1 cellular context compared by ENCODE assay signal in the genomic region with DNA sequence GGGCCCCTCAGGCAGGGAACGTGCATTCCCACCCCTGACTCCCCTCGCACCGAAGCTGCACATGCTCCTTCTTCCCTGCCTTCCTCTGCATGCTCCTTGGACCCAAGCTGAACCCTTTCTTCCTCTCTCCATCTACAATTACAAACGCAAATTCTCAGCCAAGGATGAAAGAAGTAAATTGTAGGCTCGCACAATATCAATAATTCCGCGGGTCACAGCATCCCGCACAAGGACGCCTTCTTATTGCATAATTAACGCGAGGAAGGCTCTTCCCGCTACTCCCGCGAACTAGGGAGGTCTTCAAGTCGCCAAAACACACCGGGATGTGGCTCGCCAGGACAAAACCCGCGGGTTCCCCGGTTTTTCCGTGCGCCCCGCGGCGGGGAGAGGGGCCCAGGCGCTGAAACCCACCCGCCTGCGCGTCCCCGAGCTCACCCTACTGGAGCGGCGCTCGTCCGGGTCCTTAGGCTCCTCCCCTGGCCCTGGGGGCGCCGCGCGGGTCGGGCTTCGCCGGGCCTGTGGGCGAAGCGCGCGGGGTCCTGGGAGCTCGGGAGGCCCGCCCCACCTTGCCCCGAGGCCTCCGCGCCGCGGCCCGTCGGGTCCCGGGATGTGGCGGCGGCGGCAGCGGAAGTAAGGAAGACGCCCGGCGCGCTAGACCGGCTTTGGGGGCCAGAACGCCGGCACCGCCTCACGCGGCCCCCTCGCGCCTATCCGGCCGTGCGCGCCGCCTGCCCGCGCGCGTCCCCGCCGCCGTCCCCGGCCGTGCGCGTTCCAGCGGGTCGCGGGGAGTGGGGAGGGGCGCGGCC.
TF ChIP-seq lines count a peak whose summit lies in the region.

A gene with protein sequence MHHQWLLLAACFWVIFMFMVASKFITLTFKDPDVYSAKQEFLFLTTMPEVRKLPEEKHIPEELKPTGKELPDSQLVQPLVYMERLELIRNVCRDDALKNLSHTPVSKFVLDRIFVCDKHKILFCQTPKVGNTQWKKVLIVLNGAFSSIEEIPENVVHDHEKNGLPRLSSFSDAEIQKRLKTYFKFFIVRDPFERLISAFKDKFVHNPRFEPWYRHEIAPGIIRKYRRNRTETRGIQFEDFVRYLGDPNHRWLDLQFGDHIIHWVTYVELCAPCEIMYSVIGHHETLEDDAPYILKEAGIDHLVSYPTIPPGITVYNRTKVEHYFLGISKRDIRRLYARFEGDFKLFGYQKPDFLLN (minus strand): TSS at position 730 of the 806 bp plus-strand sequence. CDS start 10,993 bp downstream, outside the sequence.

TF ChIP-seq in HepG2, 621 proteins besides CTCF, POLR2A, EP300 and RAD21 (continued from another document and continues in another):
- 0 out of 2 replicates have a peak, but pooled peaks have one; percentile 55 for TF ChIP-seq ZNF44 (CRISPR knock-in tag; IDR thresholded peaks at IDR 0.05)
- peak; percentile 46; the same call in 1 of the 2 replicates for TF ChIP-seq SALL1 (CRISPR knock-in tag; IDR thresholded peaks at IDR 0.05)
- peak; percentile 51; the same call in 1 of the 2 replicates for TF ChIP-seq THAP11 (CRISPR knock-in tag; IDR thresholded peaks at IDR 0.05)
- TF ChIP-seq ZBTB20 (CRISPR knock-in tag; IDR thresholded peaks at IDR 0.05; ENCODE audit: borderline replicate concordance, low read depth) = peak; percentile 67; the same call in 1 of the 2 replicates
- TF ChIP-seq, protein P1, sequence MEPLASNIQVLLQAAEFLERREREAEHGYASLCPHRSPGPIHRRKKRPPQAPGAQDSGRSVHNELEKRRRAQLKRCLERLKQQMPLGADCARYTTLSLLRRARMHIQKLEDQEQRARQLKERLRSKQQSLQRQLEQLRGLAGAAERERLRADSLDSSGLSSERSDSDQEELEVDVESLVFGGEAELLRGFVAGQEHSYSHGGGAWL (CRISPR knock-in tag; IDR thresholded peaks at IDR 0.05) = peak; percentile 64; the same call in 1 of the 2 replicates
- TF ChIP-seq NR2F6 (IDR thresholded peaks at IDR 0.05) = no peak
- 0 out of 2 replicates have a peak, but pooled peaks have one; percentile 30 for TF ChIP-seq NR2F6 (CRISPR knock-in tag; IDR thresholded peaks at IDR 0.05)
- peak; percentile 50; the same call in 1 of the 2 replicates for TF ChIP-seq POLR2AphosphoS5 (IDR thresholded peaks at IDR 0.05; ENCODE audit: low read depth, low read length)
- no peak for TF ChIP-seq ZNF7 (CRISPR knock-in tag; IDR thresholded peaks at IDR 0.05)
- TF ChIP-seq ZFY (CRISPR knock-in tag; IDR thresholded peaks at IDR 0.05) = peak; percentile 93
- no peak for TF ChIP-seq ISX (CRISPR knock-in tag; conservative IDR thresholded peaks at IDR 0.05)
- TF ChIP-seq FIP1L1 (IDR thresholded peaks at IDR 0.05; ENCODE audit: borderline replicate concordance, insufficient read depth, low read depth, low read length) = no peak
- peak; percentile 88; the same call in 1 of the 2 replicates for TF ChIP-seq ZNF512B (CRISPR knock-in tag; IDR thresholded peaks at IDR 0.05; ENCODE audit: borderline replicate concordance)
- TF ChIP-seq MAFK (conservative IDR thresholded peaks at IDR 0.05 in 1 of 2, IDR thresholded peaks at IDR 0.05 in 1 of 2; ENCODE audit: low read length in 2 of 2) = no peak
- peak; percentile 59; the same call in 1 of the 2 replicates for TF ChIP-seq WIZ (CRISPR knock-in tag; IDR thresholded peaks at IDR 0.05)
- no peak for TF ChIP-seq ZNF737 (CRISPR knock-in tag; IDR thresholded peaks at IDR 0.05; ENCODE audit: borderline replicate concordance)
- TF ChIP-seq MYPOP (CRISPR knock-in tag; IDR thresholded peaks at IDR 0.05) = peak; percentile 53; the same call in 1 of the 2 replicates
- TF ChIP-seq SCMH1 (CRISPR knock-in tag; IDR thresholded peaks at IDR 0.05; ENCODE audit: borderline replicate concordance) = no peak
- no peak for TF ChIP-seq ZSCAN9 (CRISPR knock-in tag; IDR thresholded peaks at IDR 0.05; ENCODE audit: borderline replicate concordance)
- peak; percentile 62; the same call in 1 of the 2 replicates for TF ChIP-seq HOXA3 (CRISPR knock-in tag; IDR thresholded peaks at IDR 0.05)
- peak; percentile 32; the same call in 1 of the 2 replicates for TF ChIP-seq ZBTB43 (CRISPR knock-in tag; conservative IDR thresholded peaks at IDR 0.05)
- TF ChIP-seq ARNTL (CRISPR knock-in tag; IDR thresholded peaks at IDR 0.05) = no peak
- peak; percentile 58 for TF ChIP-seq FOXO1 (CRISPR knock-in tag; IDR thresholded peaks at IDR 0.05)
- TF ChIP-seq, protein P2, sequence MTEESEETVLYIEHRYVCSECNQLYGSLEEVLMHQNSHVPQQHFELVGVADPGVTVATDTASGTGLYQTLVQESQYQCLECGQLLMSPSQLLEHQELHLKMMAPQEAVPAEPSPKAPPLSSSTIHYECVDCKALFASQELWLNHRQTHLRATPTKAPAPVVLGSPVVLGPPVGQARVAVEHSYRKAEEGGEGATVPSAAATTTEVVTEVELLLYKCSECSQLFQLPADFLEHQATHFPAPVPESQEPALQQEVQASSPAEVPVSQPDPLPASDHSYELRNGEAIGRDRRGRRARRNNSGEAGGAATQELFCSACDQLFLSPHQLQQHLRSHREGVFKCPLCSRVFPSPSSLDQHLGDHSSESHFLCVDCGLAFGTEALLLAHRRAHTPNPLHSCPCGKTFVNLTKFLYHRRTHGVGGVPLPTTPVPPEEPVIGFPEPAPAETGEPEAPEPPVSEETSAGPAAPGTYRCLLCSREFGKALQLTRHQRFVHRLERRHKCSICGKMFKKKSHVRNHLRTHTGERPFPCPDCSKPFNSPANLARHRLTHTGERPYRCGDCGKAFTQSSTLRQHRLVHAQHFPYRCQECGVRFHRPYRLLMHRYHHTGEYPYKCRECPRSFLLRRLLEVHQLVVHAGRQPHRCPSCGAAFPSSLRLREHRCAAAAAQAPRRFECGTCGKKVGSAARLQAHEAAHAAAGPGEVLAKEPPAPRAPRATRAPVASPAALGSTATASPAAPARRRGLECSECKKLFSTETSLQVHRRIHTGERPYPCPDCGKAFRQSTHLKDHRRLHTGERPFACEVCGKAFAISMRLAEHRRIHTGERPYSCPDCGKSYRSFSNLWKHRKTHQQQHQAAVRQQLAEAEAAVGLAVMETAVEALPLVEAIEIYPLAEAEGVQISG (CRISPR knock-in tag; IDR thresholded peaks at IDR 0.05) = peak; percentile 30; the same call in 1 of the 2 replicates
- TF ChIP-seq RARA (CRISPR knock-in tag; IDR thresholded peaks at IDR 0.05) = no peak
- peak; percentile 39 for TF ChIP-seq ARID4A (CRISPR knock-in tag; IDR thresholded peaks at IDR 0.05; ENCODE audit: borderline replicate concordance)
- 0 out of 2 replicates have a peak, but pooled peaks have one; percentile 37 for TF ChIP-seq ZNF616 (CRISPR knock-in tag; IDR thresholded peaks at IDR 0.05; ENCODE audit: low read depth)
- 0 out of 2 replicates have a peak, but pooled peaks have one; percentile 32 for TF ChIP-seq ZNF720 (CRISPR knock-in tag; IDR thresholded peaks at IDR 0.05)
- TF ChIP-seq NR2F1 (CRISPR knock-in tag; IDR thresholded peaks at IDR 0.05) = peak in 1 of 2 experiments; percentile 27; a peak in 1 of 4 replicates
- TF ChIP-seq, protein P3, sequence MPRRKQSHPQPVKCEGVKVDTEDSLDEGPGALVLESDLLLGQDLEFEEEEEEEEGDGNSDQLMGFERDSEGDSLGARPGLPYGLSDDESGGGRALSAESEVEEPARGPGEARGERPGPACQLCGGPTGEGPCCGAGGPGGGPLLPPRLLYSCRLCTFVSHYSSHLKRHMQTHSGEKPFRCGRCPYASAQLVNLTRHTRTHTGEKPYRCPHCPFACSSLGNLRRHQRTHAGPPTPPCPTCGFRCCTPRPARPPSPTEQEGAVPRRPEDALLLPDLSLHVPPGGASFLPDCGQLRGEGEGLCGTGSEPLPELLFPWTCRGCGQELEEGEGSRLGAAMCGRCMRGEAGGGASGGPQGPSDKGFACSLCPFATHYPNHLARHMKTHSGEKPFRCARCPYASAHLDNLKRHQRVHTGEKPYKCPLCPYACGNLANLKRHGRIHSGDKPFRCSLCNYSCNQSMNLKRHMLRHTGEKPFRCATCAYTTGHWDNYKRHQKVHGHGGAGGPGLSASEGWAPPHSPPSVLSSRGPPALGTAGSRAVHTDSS (CRISPR knock-in tag; conservative IDR thresholded peaks at IDR 0.05) = no peak
- no peak for TF ChIP-seq CENPT (CRISPR knock-in tag; IDR thresholded peaks at IDR 0.05; ENCODE audit: low read depth)
- TF ChIP-seq ZNF674 (CRISPR knock-in tag; IDR thresholded peaks at IDR 0.05; ENCODE audit: low read depth) = 0 out of 2 replicates have a peak, but pooled peaks have one; percentile 63
- TF ChIP-seq RFX3 (CRISPR knock-in tag; IDR thresholded peaks at IDR 0.05) = 0 out of 2 replicates have a peak, but pooled peaks have one; percentile 30
